17 cellular contexts compared by ENCODE assay signal in genomic region chr2:102446936-102447335, GRCh38. TPM values are rescaled to one million over a fixed set of nuclear protein-coding genes. Genes with fewer than 3 reads are reported as not detected.
DNase-seq lines count a peak whose midpoint lies in the region; ATAC-seq and TF ChIP-seq lines count a peak whose summit lies in the region.
"Had no signal": no experiment of that assay in that cellular context is flagged by ENCODE, and none has a peak within 500 bp of the region (broad histone marks: within the 10 kb centered on the region; RNA-seq: fewer than 3 reads in every experiment).

No MANE protein-coding gene starts in this region.

- no peak overlapping the region for H3K27ac Mint-ChIP-seq in activated CD4-positive, alpha-beta T cell treated with anti-CD3 and anti-CD28 coated beads, Interleukin-2, amount 10 ng/mL, durations not matched to agents 24 days and 14 days
- H3K27ac Mint-ChIP-seq in natural killer cell (peak overlapping the region; percentile 33 to 68), WTC11 (no peak overlapping the region)
- H3K27ac Mint-ChIP-seq in activated T-helper 17 cell treated with anti-CD3 and anti-CD28 coated beads, Interleukin-2, amount 50 U/mL, for 72 hours, result no peak overlapping the region
- H3K27ac Mint-ChIP-seq: B cell; CD4-positive, alpha-beta T cell; CD8-positive, alpha-beta T cell had no signal

- intact Hi-C loops in activated CD4-positive, alpha-beta T cell treated with anti-CD3 and anti-CD28 coated beads, Interleukin-2, amount 10 ng/mL, durations not matched to agents 24 days and 14 days (cut with micrococcal nuclease), result no loop called here
- intact Hi-C loops in cardiac septum (cut with DNase I), result loop anchor here (10.0 kb wide), 1 partner anchor 262 kb away; the partner anchor contains the start of gene IL1RL2
- intact Hi-C loops in left ventricle myocardium superior (cut with micrococcal nuclease), result loop anchor here (10.0 kb wide), 1 partner anchor 442 kb away; no protein-coding TSS in a partner anchor
- intact Hi-C loops in natural killer cell (cut with micrococcal nuclease), result loop anchor here (5.0 kb wide), 1 partner anchor 440 kb away; no protein-coding TSS in a partner anchor

- DNase-seq in activated CD4-positive, alpha-beta T cell treated with anti-CD3 and anti-CD28 coated beads, Interleukin-2, amount 10 ng/mL, durations not matched to agents 24 days and 14 days, result peak; percentile 40
- DNase-seq in activated CD4-positive, alpha-beta T cell treated with anti-CD3 and anti-CD28 coated beads, Interleukin-2, amount 50 U/mL, for 48 hours, result no peak
- DNase-seq in cardiac septum (ENCODE audit: low spot score) (peak; percentile 73), left ventricle myocardium superior (no peak), natural killer cell (no peak), WTC11 (ENCODE audit: low spot score) (no peak)
- DNase-seq: AML-193; Caco-2; Calu3; CD4-positive, alpha-beta T cell; CD8-positive, alpha-beta T cell; DMS79 treated with DMSO at 0.1 percent for 48 hours; GF-D8 had no signal

- H3K36me3 Mint-ChIP-seq in activated CD4-positive, alpha-beta T cell treated with anti-CD3 and anti-CD28 coated beads, Interleukin-2, amount 10 ng/mL, durations not matched to agents 24 days and 14 days (ENCODE audit: low read depth), result peaks cover 48% of the 10 kb centered on the region
- peaks cover 35% of the 10 kb centered on the region for H3K36me3 Mint-ChIP-seq in natural killer cell
- H3K36me3 Mint-ChIP-seq in activated T-helper 17 cell treated with anti-CD3 and anti-CD28 coated beads, Interleukin-2, amount 50 U/mL, for 72 hours (ENCODE audit: low read depth), result peaks cover 4% of the 10 kb centered on the region
- no peaks in the 10 kb centered on the region for H3K36me3 Mint-ChIP-seq in WTC11
- H3K36me3 Mint-ChIP-seq: CD8-positive, alpha-beta T cell had no signal

- CTCF ChIA-PET in WTC11 (lab: Charles Lee), result interaction anchor here (0.6 to 2.2 kb wide), 3 partner anchors 195 to 1928 kb away, joined by 3 to 10 read pairs (median 4); no protein-coding TSS in a partner anchor

- no peaks in the 10 kb centered on the region for H3K9me3 Mint-ChIP-seq in activated CD4-positive, alpha-beta T cell treated with anti-CD3 and anti-CD28 coated beads, Interleukin-2, amount 10 ng/mL, durations not matched to agents 24 days and 14 days
- H3K9me3 Mint-ChIP-seq in natural killer cell (no peaks in the 10 kb centered on the region), WTC11 (no peaks in the 10 kb centered on the region)
- H3K9me3 Mint-ChIP-seq in activated T-helper 17 cell treated with anti-CD3 and anti-CD28 coated beads, Interleukin-2, amount 50 U/mL, for 72 hours, result no peaks in the 10 kb centered on the region
- H3K9me3 Mint-ChIP-seq: CD4-positive, alpha-beta T cell; CD8-positive, alpha-beta T cell had no signal

- TF ChIP-seq CTCF in natural killer cell (IDR thresholded peaks at IDR 0.05) (no peak), WTC11 (IDR thresholded peaks at IDR 0.05) (no peak)

- H3K4me3 Mint-ChIP-seq in activated CD4-positive, alpha-beta T cell treated with anti-CD3 and anti-CD28 coated beads, Interleukin-2, amount 10 ng/mL, durations not matched to agents 24 days and 14 days, result no peak overlapping the region
- H3K4me3 Mint-ChIP-seq in natural killer cell (no peak overlapping the region), WTC11 (no peak overlapping the region)
- H3K4me3 Mint-ChIP-seq in activated T-helper 17 cell treated with anti-CD3 and anti-CD28 coated beads, Interleukin-2, amount 50 U/mL, for 72 hours, result no peak overlapping the region
- H3K4me3 Mint-ChIP-seq: B cell; CD4-positive, alpha-beta T cell; CD8-positive, alpha-beta T cell had no signal

- H3K27me3 Mint-ChIP-seq in activated CD4-positive, alpha-beta T cell treated with anti-CD3 and anti-CD28 coated beads, Interleukin-2, amount 10 ng/mL, durations not matched to agents 24 days and 14 days, result no peaks in the 10 kb centered on the region
- H3K27me3 Mint-ChIP-seq in natural killer cell (ENCODE audit: low read depth in 2 of 2) (no peaks in the 10 kb centered on the region), WTC11 (ENCODE audit: low read depth) (no peaks in the 10 kb centered on the region)
- no peaks in the 10 kb centered on the region for H3K27me3 Mint-ChIP-seq in activated T-helper 17 cell treated with anti-CD3 and anti-CD28 coated beads, Interleukin-2, amount 50 U/mL, for 72 hours
- H3K27me3 Mint-ChIP-seq: CD4-positive, alpha-beta T cell had no signal

- POLR2A ChIA-PET in WTC11 (lab: Charles Lee), result no interaction called here

- H3K4me1 Mint-ChIP-seq in activated CD4-positive, alpha-beta T cell treated with anti-CD3 and anti-CD28 coated beads, Interleukin-2, amount 10 ng/mL, durations not matched to agents 24 days and 14 days, result peaks cover 11% of the 10 kb centered on the region
- H3K4me1 Mint-ChIP-seq in natural killer cell (peaks cover 20 to 22% of the 10 kb centered on the region in 2 donors), WTC11 (no peaks in the 10 kb centered on the region)
- H3K4me1 Mint-ChIP-seq in activated T-helper 17 cell treated with anti-CD3 and anti-CD28 coated beads, Interleukin-2, amount 50 U/mL, for 72 hours, result peaks cover 7% of the 10 kb centered on the region

- ATAC-seq in left ventricle myocardium superior (no peak), natural killer cell (no peak), WTC11 (no peak)
- no peak for ATAC-seq in activated T-helper 17 cell treated with anti-CD3 and anti-CD28 coated beads, Interleukin-2, amount 50 U/mL, for 72 hours (replicated peaks)
- ATAC-seq: A549; CD8-positive, alpha-beta T cell had no signal

TF ChIP-seq in WTC11, 78 proteins besides CTCF, POLR2A, EP300 and RAD21:
- no peak for TF ChIP-seq TEAD1 (CRISPR knock-in tag; IDR thresholded peaks at IDR 0.05)
- TF ChIP-seq CREB1 (CRISPR knock-in tag; IDR thresholded peaks at IDR 0.05), result no peak
- TF ChIP-seq SP1 (CRISPR knock-in tag; conservative IDR thresholded peaks at IDR 0.05), result no peak
- no peak for TF ChIP-seq ZNF425 (CRISPR knock-in tag; conservative IDR thresholded peaks at IDR 0.05)
- no peak for TF ChIP-seq NR2C2 (CRISPR knock-in tag; IDR thresholded peaks at IDR 0.05)
- TF ChIP-seq IRF2 (CRISPR knock-in tag; IDR thresholded peaks at IDR 0.05; ENCODE audit: borderline replicate concordance, low read depth), result no peak
- no peak for TF ChIP-seq CBFB (CRISPR knock-in tag; IDR thresholded peaks at IDR 0.05; ENCODE audit: low read depth)
- TF ChIP-seq TP53 (CRISPR knock-in tag; IDR thresholded peaks at IDR 0.05), result no peak
- TF ChIP-seq GRHL2 (CRISPR knock-in tag; IDR thresholded peaks at IDR 0.05; ENCODE audit: insufficient replicate concordance, severe bottlenecking), result no peak
- no peak for TF ChIP-seq ZNF281 (CRISPR knock-in tag; IDR thresholded peaks at IDR 0.05)
- TF ChIP-seq ZNF396 (CRISPR knock-in tag; IDR thresholded peaks at IDR 0.05; ENCODE audit: borderline replicate concordance), result no peak
- no peak for TF ChIP-seq ZNF232 (CRISPR knock-in tag; IDR thresholded peaks at IDR 0.05)

RNA-seq across cellular contexts. Expression of gene IL18RAP, which starts 24.0 kb away (rescaled TPM):
- 15.0 and 16.9 TPM in 2 replicates for total RNA-seq in activated CD4-positive, alpha-beta T cell treated with anti-CD3 and anti-CD28 coated beads, Interleukin-2, amount 10 ng/mL, durations not matched to agents 24 days and 14 days
- total RNA-seq in cardiac septum (0.70 TPM), left ventricle myocardium superior (0.99 TPM), natural killer cell (100 to 1,000 TPM; 136 to 309 (median 203) TPM), WTC11 (2021) (not detected in 3 replicates)
- 1 to 10 TPM; 3.7 to 5.6 TPM for total RNA-seq in activated T-helper 17 cell treated with anti-CD3 and anti-CD28 coated beads, Interleukin-2, amount 50 U/mL, for 72 hours
- total RNA-seq: A172, Caco-2, Calu3 had no signal

RNA-seq across cellular contexts. Expression of gene SLC9A4, which starts 26.1 kb away (rescaled TPM):
- total RNA-seq in activated CD4-positive, alpha-beta T cell treated with anti-CD3 and anti-CD28 coated beads, Interleukin-2, amount 10 ng/mL, durations not matched to agents 24 days and 14 days, result 0.07 and 0.12 TPM in 2 replicates
- total RNA-seq in cardiac septum (not detected), left ventricle myocardium superior (not detected), natural killer cell (under 1 TPM in 2 of 3 donors, not detected in 1; 0.19 to 0.38 TPM), WTC11 (2021) (0.09 to 0.11 TPM in 2 of 3 replicates, not detected in the other)
- under 1 TPM; 0.11 TPM for total RNA-seq in activated T-helper 17 cell treated with anti-CD3 and anti-CD28 coated beads, Interleukin-2, amount 50 U/mL, for 72 hours
- total RNA-seq: CD4-positive, alpha-beta T cell; CD8-positive, alpha-beta T cell had no signal

Comparison
In these comparisons a context has a peak if more than half of its experiments do, and no peak if none do; other contexts are left out.
1. DNase-seq: peak in activated CD4-positive, alpha-beta T cell treated with anti-CD3 and anti-CD28 coated beads, Interleukin-2, amount 10 ng/mL, durations not matched to agents 24 days and 14 days (single experiment) and cardiac septum (single experiment); none in activated CD4-positive, alpha-beta T cell treated with anti-CD3 and anti-CD28 coated beads, Interleukin-2, amount 50 U/mL, for 48 hours (0 of 2), left ventricle myocardium superior (single experiment), natural killer cell (single experiment) and WTC11 (single experiment).
2. H3K27ac Mint-ChIP-seq: peak in natural killer cell (2 of 2); none in activated CD4-positive, alpha-beta T cell treated with anti-CD3 and anti-CD28 coated beads, Interleukin-2, amount 10 ng/mL, durations not matched to agents 24 days and 14 days (single experiment), activated T-helper 17 cell treated with anti-CD3 and anti-CD28 coated beads, Interleukin-2, amount 50 U/mL, for 72 hours (single experiment) and WTC11 (single experiment).